Comparison of ENCODE assay signal across 1 cellular context in genomic region chr14:39102265-39102968, GRCh38.
TF ChIP-seq lines count a peak whose summit lies in the region.

No MANE protein-coding gene starts in this region.

TF ChIP-seq in GM23338, 12 proteins besides CTCF, POLR2A, EP300 and RAD21 (continued from another document):
- no peak for TF ChIP-seq ZNF462 (CRISPR knock-in tag; IDR thresholded peaks at IDR 0.05)
